19 cellular contexts compared by ENCODE assay signal in the genomic region with DNA sequence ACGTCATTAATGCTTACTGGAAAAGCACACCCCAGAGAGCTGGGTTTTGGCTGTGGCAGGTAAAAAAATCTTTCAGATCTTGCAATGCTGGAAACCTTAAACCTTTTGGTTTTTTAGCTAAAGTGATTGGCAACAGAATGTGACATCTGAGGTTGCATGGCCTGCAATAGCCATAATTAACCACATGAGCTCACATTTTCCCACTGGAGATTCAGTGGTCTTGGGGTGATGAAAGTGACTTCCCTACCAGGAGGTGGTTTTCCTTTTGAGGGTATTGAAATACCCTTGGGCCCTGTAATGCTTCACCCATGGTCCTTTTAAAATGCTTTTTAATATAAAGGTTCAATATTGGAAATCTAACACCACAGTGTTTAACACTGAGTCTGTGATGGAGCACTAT.
A peak's percentile ranks its signal among the peaks of the same experiment; 100 is the strongest.
DNase-seq lines count a peak whose midpoint lies in the region; ATAC-seq and TF ChIP-seq lines count a peak whose summit lies in the region.
"Had no signal": no experiment of that assay in that cellular context is flagged by ENCODE, and none has a peak within 500 bp of the region (broad histone marks: within the 10 kb centered on the region; RNA-seq: fewer than 3 reads in every experiment).

No MANE protein-coding gene starts in this region.

- peaks cover 2% of the 10 kb centered on the region for H3K4me1 Mint-ChIP-seq in glutamatergic neuron (ENCODE audit: low read depth, unreplicated experiment)
- H3K4me1 Mint-ChIP-seq in stimulated activated effector memory CD8-positive, alpha-beta T cell treated with anti-CD3 and anti-CD28 coated beads, Interleukin-12 subunit alpha, Interleukin-12 subunit beta, amount 100 ng/mL, for 72 hours = no peaks in the 10 kb centered on the region
- H3K4me1 Mint-ChIP-seq: B cell, H9 had no signal

- H3K27me3 Mint-ChIP-seq in glutamatergic neuron (ENCODE audit: unreplicated experiment) = no peaks in the 10 kb centered on the region
- H3K27me3 Mint-ChIP-seq: B cell had no signal

- peaks cover 2% of the 10 kb centered on the region for H3K9me3 Mint-ChIP-seq in glutamatergic neuron (ENCODE audit: unreplicated experiment)
- H3K9me3 Mint-ChIP-seq in stimulated activated effector memory CD8-positive, alpha-beta T cell treated with anti-CD3 and anti-CD28 coated beads, Interleukin-12 subunit alpha, Interleukin-12 subunit beta, amount 100 ng/mL, for 72 hours = no peaks in the 10 kb centered on the region

- ATAC-seq in stimulated activated effector memory CD8-positive, alpha-beta T cell treated with anti-CD3 and anti-CD28 coated beads, Interleukin-12 subunit alpha, Interleukin-12 subunit beta, amount 100 ng/mL, for 72 hours = no peak
- ATAC-seq in GM19035 (IDR thresholded peaks at IDR 0.05; ENCODE audit: unreplicated experiment) = no peak
- ATAC-seq: CD8-positive, alpha-beta T cell had no signal

- no peak overlapping the region for H3K4me2 ChIP-seq in Loucy (ENCODE audit: low read depth, low read length, poor library complexity, severe bottlenecking)

- H3K4me1 ChIP-seq in Loucy (ENCODE audit: insufficient read depth, low read length, poor library complexity, severe bottlenecking) = no peaks in the 10 kb centered on the region

- H3K9me2 ChIP-seq in Loucy (replicated peaks; ENCODE audit: low read depth, low read length) = no peaks in the 10 kb centered on the region

- H3K4me3 Mint-ChIP-seq in glutamatergic neuron (ENCODE audit: unreplicated experiment) = no peak overlapping the region
- H3K4me3 Mint-ChIP-seq in stimulated activated effector memory CD8-positive, alpha-beta T cell treated with anti-CD3 and anti-CD28 coated beads, Interleukin-12 subunit alpha, Interleukin-12 subunit beta, amount 100 ng/mL, for 72 hours = no peak overlapping the region
- H3K4me3 Mint-ChIP-seq: B cell; CD14-positive monocyte; CD8-positive, alpha-beta T cell; H9 had no signal

- no peaks in the 10 kb centered on the region; the same call in 1 of the 2 replicates for H3K9me3 ChIP-seq in Loucy (ENCODE audit: insufficient read depth, low read depth, low read length)

- no peak overlapping the region for H3K4me3 ChIP-seq in Loucy (ENCODE audit: low read length, poor library complexity, severe bottlenecking)

- no peak overlapping the region for H2AFZ ChIP-seq in Loucy (ENCODE audit: low read length)

- H4K20me1 ChIP-seq in Loucy (ENCODE audit: insufficient read depth, low read length, poor library complexity, severe bottlenecking) = no peaks in the 10 kb centered on the region

- peaks cover 27% of the 10 kb centered on the region for H3K36me3 ChIP-seq in Loucy (ENCODE audit: insufficient read depth, low read length)

- peaks cover 8% of the 10 kb centered on the region for H3K36me3 Mint-ChIP-seq in glutamatergic neuron (ENCODE audit: unreplicated experiment)
- H3K36me3 Mint-ChIP-seq in stimulated activated effector memory CD8-positive, alpha-beta T cell treated with anti-CD3 and anti-CD28 coated beads, Interleukin-12 subunit alpha, Interleukin-12 subunit beta, amount 100 ng/mL, for 72 hours = peaks cover 34% of the 10 kb centered on the region

- no peak overlapping the region for H3K9ac ChIP-seq in Loucy (ENCODE audit: low read depth, low read length, poor library complexity, severe bottlenecking)

- no peak overlapping the region for H3K27ac Mint-ChIP-seq in glutamatergic neuron (ENCODE audit: unreplicated experiment)
- H3K27ac Mint-ChIP-seq in stimulated activated effector memory CD8-positive, alpha-beta T cell treated with anti-CD3 and anti-CD28 coated beads, Interleukin-12 subunit alpha, Interleukin-12 subunit beta, amount 100 ng/mL, for 72 hours = peak overlapping the region; percentile 24
- H3K27ac Mint-ChIP-seq: B cell; CD14-positive monocyte; CD8-positive, alpha-beta T cell had no signal

- peak; percentile 1 for DNase-seq in SIG-M5 treated with dmso at 0.1 percent for 504 hours (lab: John Stamatoyannopoulos, UW; ENCODE audit: unreplicated experiment)
- DNase-seq in SIG-M5 (lab: John Stamatoyannopoulos, UW) = no peak
- DNase-seq in glutamatergic neuron = no peak
- no peak for DNase-seq in stimulated activated effector memory CD8-positive, alpha-beta T cell treated with anti-CD3 and anti-CD28 coated beads, Interleukin-12 subunit alpha, Interleukin-12 subunit beta, amount 100 ng/mL, for 72 hours (ENCODE audit: low spot score in 2 of 2)
- no peak for DNase-seq in AML-193 (lab: John Stamatoyannopoulos, UW)
- DNase-seq in mesenteric fat pad (ENCODE audit: low spot score) = no peak
- DNase-seq: 8988T; CD8-positive, alpha-beta T cell; COR-L47; DMS153; DMS79 treated with DMSO at 0.1 percent for 48 hours; EL; GDM1; GOT3; H9 had no signal

- H3K27me3 ChIP-seq in Loucy (ENCODE audit: insufficient read depth, low read length, poor library complexity, severe bottlenecking) = peaks cover 5% of the 10 kb centered on the region

- TF ChIP-seq CTCF in Loucy (conservative IDR thresholded peaks at IDR 0.05; ENCODE audit: low read length) = peak; percentile 15; the same call in 1 of the 2 replicates
- TF ChIP-seq CTCF in glutamatergic neuron (IDR thresholded peaks at IDR 0.05; ENCODE audit: partially characterized antibody, unreplicated experiment) = peak; percentile 31

- H3F3A ChIP-seq in Loucy (ENCODE audit: low read depth) = no peaks in the 10 kb centered on the region

- H3K79me2 ChIP-seq in Loucy (ENCODE audit: insufficient read depth, low read length) = no peaks in the 10 kb centered on the region
